In the genomic region with DNA sequence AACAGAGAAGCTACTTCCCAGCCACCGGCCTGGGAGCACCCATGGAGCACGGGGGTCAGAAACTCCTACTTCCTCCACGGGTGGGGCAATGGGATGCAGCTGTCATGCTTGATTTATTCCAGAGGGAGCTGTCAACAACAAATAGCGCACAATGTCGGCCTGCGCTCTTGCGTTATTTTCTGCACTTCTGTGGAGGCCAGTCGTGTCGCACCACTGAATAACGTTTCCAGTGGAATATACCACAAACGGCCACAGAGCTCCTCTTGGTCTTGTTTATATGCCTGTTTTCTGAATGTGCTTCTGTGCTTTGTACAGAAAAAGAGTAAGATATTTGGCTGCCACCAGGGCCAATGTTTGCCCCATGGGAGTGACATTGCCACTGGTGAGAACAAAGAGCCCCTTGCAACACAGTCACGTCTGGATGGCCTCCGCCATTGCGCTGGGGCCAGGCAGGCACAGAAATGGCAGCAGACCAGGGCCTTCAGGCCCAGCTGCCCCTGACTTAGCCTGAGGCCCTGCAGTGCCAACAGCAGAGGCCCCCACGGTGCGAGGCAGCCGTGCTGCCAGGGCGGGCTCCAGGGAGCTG, we compare ENCODE assay signal across 1 cellular context.
TF ChIP-seq lines count a peak whose summit lies in the region.

No MANE protein-coding gene starts in this region.

TF ChIP-seq in GM23338, 12 proteins besides CTCF, POLR2A, EP300 and RAD21 (continued from another document):
- TF ChIP-seq, protein P1, sequence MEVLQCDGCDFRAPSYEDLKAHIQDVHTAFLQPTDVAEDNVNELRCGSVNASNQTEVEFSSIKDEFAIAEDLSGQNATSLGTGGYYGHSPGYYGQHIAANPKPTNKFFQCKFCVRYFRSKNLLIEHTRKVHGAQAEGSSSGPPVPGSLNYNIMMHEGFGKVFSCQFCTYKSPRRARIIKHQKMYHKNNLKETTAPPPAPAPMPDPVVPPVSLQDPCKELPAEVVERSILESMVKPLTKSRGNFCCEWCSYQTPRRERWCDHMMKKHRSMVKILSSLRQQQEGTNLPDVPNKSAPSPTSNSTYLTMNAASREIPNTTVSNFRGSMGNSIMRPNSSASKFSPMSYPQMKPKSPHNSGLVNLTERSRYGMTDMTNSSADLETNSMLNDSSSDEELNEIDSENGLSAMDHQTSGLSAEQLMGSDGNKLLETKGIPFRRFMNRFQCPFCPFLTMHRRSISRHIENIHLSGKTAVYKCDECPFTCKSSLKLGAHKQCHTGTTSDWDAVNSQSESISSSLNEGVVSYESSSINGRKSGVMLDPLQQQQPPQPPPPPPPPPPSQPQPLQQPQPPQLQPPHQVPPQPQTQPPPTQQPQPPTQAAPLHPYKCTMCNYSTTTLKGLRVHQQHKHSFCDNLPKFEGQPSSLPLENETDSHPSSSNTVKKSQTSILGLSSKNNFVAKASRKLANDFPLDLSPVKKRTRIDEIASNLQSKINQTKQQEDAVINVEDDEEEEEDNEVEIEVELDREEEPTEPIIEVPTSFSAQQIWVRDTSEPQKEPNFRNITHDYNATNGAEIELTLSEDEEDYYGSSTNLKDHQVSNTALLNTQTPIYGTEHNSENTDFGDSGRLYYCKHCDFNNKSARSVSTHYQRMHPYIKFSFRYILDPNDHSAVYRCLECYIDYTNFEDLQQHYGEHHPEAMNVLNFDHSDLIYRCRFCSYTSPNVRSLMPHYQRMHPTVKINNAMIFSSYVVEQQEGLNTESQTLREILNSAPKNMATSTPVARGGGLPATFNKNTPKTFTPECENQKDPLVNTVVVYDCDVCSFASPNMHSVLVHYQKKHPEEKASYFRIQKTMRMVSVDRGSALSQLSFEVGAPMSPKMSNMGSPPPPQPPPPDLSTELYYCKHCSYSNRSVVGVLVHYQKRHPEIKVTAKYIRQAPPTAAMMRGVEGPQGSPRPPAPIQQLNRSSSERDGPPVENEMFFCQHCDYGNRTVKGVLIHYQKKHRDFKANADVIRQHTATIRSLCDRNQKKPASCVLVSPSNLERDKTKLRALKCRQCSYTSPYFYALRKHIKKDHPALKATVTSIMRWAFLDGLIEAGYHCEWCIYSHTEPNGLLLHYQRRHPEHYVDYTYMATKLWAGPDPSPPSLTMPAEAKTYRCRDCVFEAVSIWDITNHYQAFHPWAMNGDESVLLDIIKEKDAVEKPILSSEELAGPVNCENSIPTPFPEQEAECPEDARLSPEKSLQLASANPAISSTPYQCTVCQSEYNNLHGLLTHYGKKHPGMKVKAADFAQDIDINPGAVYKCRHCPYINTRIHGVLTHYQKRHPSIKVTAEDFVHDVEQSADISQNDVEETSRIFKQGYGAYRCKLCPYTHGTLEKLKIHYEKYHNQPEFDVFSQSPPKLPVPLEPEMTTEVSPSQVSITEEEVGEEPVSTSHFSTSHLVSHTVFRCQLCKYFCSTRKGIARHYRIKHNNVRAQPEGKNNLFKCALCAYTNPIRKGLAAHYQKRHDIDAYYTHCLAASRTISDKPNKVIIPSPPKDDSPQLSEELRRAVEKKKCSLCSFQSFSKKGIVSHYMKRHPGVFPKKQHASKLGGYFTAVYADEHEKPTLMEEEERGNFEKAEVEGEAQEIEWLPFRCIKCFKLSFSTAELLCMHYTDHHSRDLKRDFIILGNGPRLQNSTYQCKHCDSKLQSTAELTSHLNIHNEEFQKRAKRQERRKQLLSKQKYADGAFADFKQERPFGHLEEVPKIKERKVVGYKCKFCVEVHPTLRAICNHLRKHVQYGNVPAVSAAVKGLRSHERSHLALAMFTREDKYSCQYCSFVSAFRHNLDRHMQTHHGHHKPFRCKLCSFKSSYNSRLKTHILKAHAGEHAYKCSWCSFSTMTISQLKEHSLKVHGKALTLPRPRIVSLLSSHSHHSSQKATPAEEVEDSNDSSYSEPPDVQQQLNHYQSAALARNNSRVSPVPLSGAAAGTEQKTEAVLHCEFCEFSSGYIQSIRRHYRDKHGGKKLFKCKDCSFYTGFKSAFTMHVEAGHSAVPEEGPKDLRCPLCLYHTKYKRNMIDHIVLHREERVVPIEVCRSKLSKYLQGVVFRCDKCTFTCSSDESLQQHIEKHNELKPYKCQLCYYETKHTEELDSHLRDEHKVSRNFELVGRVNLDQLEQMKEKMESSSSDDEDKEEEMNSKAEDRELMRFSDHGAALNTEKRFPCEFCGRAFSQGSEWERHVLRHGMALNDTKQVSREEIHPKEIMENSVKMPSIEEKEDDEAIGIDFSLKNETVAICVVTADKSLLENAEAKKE (CRISPR knock-in tag; IDR thresholded peaks at IDR 0.05): no peak
- TF ChIP-seq STAT1 (IDR thresholded peaks at IDR 0.05; ENCODE audit: unreplicated experiment) (no peak), EZH2phosphoT487 (IDR thresholded peaks at IDR 0.05; ENCODE audit: unreplicated experiment) (no peak), EZH2 (IDR thresholded peaks at IDR 0.05; ENCODE audit: low read depth, unreplicated experiment) (no peak), CREB1 (CRISPR knock-in tag; IDR thresholded peaks at IDR 0.05; ENCODE audit: low read depth) (no peak)
